ENCODE assay signal across 8 cellular contexts in the genomic region with DNA sequence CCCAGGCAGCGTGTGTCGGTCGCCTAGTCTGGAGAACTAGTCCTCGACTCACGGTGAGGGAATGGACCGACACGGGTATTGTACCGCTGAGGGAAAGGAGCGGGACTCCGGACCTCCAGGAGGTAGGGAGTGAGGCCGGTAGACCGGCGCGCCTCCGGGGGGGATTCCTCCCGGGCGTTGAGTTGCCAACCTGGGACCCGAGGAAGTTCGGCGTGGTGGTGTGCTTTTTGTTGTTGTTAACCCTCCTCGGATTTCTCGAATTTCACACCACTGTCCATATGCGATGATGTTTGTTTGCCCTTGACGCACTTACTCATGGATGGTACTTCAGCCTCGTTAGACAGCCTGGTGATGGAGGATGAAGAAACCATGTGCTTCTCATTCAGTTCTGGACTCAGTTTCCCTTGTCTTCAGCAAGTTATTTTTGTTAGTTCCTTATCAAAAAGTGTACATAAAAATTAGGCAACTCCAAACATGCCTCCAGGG. TPM values are rescaled to one million over a fixed set of nuclear protein-coding genes. Genes with fewer than 3 reads are reported as not detected.
DNase-seq lines count a peak whose midpoint lies in the region; ATAC-seq, FAIRE-seq and TF ChIP-seq lines count a peak whose summit lies in the region.
"Not testable (repeated sequence)": the region's sequence is repeated elsewhere in the genome, so short reads cannot be mapped to it uniquely, and the experiment has no call there.

No MANE protein-coding gene starts in this region.

- not testable (repeated sequence) for H3K23me2 ChIP-seq in H1 (ENCODE audit: low read depth, low read length)

- H3K27me3 ChIP-seq in CD4-positive, alpha-beta memory T cell (ENCODE audit: insufficient read depth, low read length); H1 (replicated peaks in 1 of 4; ENCODE audit: control insufficient read depth in 3 of 4, extremely low read depth in 1 of 4, insufficient read depth in 3 of 4, low read length in 3 of 4); subcutaneous abdominal adipose tissue (ENCODE audit: control insufficient read depth in 5 of 5, insufficient read depth in 4 of 5, low read length in 5 of 5): not testable (repeated sequence)

- H4K91ac ChIP-seq in H1 (replicated peaks; ENCODE audit: insufficient read length, low read length) = peak overlapping the region; percentile 65

- H3K14ac ChIP-seq in H1 (ENCODE audit: insufficient read length) = not testable (repeated sequence)

- H3K23ac ChIP-seq in H1 (ENCODE audit: insufficient read length) = not testable (repeated sequence)

- H3K4me2 ChIP-seq in H1 (ENCODE audit: insufficient read depth in 1 of 2, low read depth in 2 of 2, low read length in 2 of 2) = peak overlapping the region; percentile 77 to 80

- FAIRE-seq in H1 (lab: Jason Lieb, UNC) = not testable (repeated sequence)

- not testable (repeated sequence) for H2BK20ac ChIP-seq in H1 (ENCODE audit: low read length)

- CTCF ChIA-PET in CD4-positive, alpha-beta memory T cell (lab: Charles Lee; ENCODE audit: partially characterized antibody); RWPE1 (lab: Yijun Ruan, JAX): not testable (repeated sequence)
- CTCF ChIA-PET in H1 (lab: Charles Lee; ENCODE audit: partially characterized antibody) = interaction anchor here (0.7 kb wide), 1 partner anchor 439 kb away, joined by 3 read pairs; no protein-coding TSS in a partner anchor

- H3K4ac ChIP-seq in H1 (replicated peaks; ENCODE audit: insufficient read length, low read depth, low read length) = not testable (repeated sequence)

- H3K18ac ChIP-seq in H1 (ENCODE audit: extremely low read depth, low read length) = peak overlapping the region; percentile 83

- intact Hi-C loops in CD4-positive, alpha-beta memory T cell (cut with micrococcal nuclease) = loop anchor here (5.0 to 10.0 kb wide), 3 partner anchors 46 to 336 kb away; partner anchors contain the start of genes ASH1L and SSR2

- H3K36me3 Mint-ChIP-seq in CD4-positive, alpha-beta memory T cell = peaks cover 20 to 45% of the 10 kb centered on the region in 2 donors
- H3K36me3 Mint-ChIP-seq in activated naive CD4-positive, alpha-beta T cell treated with anti-CD3 and anti-CD28 coated beads, Interleukin-2, amount 50 U/mL, for 72 hours = peaks cover 29 to 41% of the 10 kb centered on the region in 2 donors
- peaks cover 62% of the 10 kb centered on the region for H3K36me3 Mint-ChIP-seq in nephron progenitor cell (ENCODE audit: low read depth)

- H4K20me1 ChIP-seq in H1 (replicated peaks in 1 of 2; ENCODE audit: control insufficient read depth in 1 of 2, insufficient read depth in 2 of 2, low read length in 2 of 2) = not testable (repeated sequence)

- not testable (repeated sequence) for H4K8ac ChIP-seq in H1 (ENCODE audit: extremely low read depth, insufficient read depth, low read length)

- H2AFZ ChIP-seq in H1 (ENCODE audit: low read length) = not testable (repeated sequence)

- H3K9me3 ChIP-seq in CD4-positive, alpha-beta memory T cell (ENCODE audit: control insufficient read depth in 1 of 2, low read length in 2 of 2); H1 (ENCODE audit: insufficient read depth in 2 of 2, low read depth in 1 of 2, low read length in 1 of 2); iPS-18c (ENCODE audit: control insufficient read depth, insufficient read depth, low read length); subcutaneous abdominal adipose tissue (ENCODE audit: control insufficient read depth in 5 of 5, low read length in 5 of 5): not testable (repeated sequence)

- POLR2A ChIA-PET in CD4-positive, alpha-beta memory T cell (lab: Charles Lee; ENCODE audit: partially characterized antibody) = interaction anchor here (1.0 kb wide), 1 partner anchor 56 kb away, joined by 4 read pairs; no protein-coding TSS in a partner anchor
- POLR2A ChIA-PET in RWPE1 (lab: Yijun Ruan, JAX; ENCODE audit: low non-redundant PET); H1 (lab: Charles Lee; ENCODE audit: partially characterized antibody): not testable (repeated sequence)

- H2BK12ac ChIP-seq in H1 (ENCODE audit: low read depth, low read length) = not testable (repeated sequence)

- H3K27ac Mint-ChIP-seq in CD4-positive, alpha-beta memory T cell = peak overlapping the region; percentile 90 to 99 (median 97)
- peak overlapping the region; percentile 98 to 99 for H3K27ac Mint-ChIP-seq in activated naive CD4-positive, alpha-beta T cell treated with anti-CD3 and anti-CD28 coated beads, Interleukin-2, amount 50 U/mL, for 72 hours
- peak overlapping the region; percentile 98 for H3K27ac Mint-ChIP-seq in nephron progenitor cell

- peak; percentile 8 for ATAC-seq in HG02943 (IDR thresholded peaks at IDR 0.05; ENCODE audit: low read depth, unreplicated experiment)
- peak in 1 of 2 donors; percentile 1 for ATAC-seq in activated naive CD4-positive, alpha-beta T cell treated with anti-CD3 and anti-CD28 coated beads, Interleukin-2, amount 50 U/mL, for 72 hours

- H3K56ac ChIP-seq in H1 (replicated peaks; ENCODE audit: insufficient read length, low read depth, low read length) = not testable (repeated sequence)

- TF ChIP-seq POLR2A in H1 (IDR thresholded peaks at IDR 0.05; ENCODE audit: control extremely low read depth in 1 of 2, low read depth in 2 of 2, low read length in 2 of 2) = not testable (repeated sequence)

- not testable (repeated sequence) for H3K36me3 ChIP-seq in CD4-positive, alpha-beta memory T cell (ENCODE audit: insufficient read depth, low read length); subcutaneous abdominal adipose tissue (ENCODE audit: control insufficient read depth in 5 of 5, insufficient read depth in 5 of 5, low read length in 5 of 5)
- peaks cover 0 to 27% (median 8%) of the 10 kb centered on the region in 4 experiments; a peak in 3 of 8 replicates for H3K36me3 ChIP-seq in H1 (ENCODE audit: control insufficient read depth in 2 of 4, insufficient read depth in 4 of 4, low read length in 3 of 4)

- H3K4me1 Mint-ChIP-seq in CD4-positive, alpha-beta memory T cell = peaks cover 44 to 90% (median 63%) of the 10 kb centered on the region in 4 donors
- peaks cover 41% of the 10 kb centered on the region for H3K4me1 Mint-ChIP-seq in nephron progenitor cell

- peak overlapping the region; percentile 96 for H3K27ac ChIP-seq in CD4-positive, alpha-beta memory T cell (ENCODE audit: low read depth, low read length)
- H3K27ac ChIP-seq in RWPE1 (peak overlapping the region; percentile 92), H1 (ENCODE audit: low read depth, low read length) (peak overlapping the region; percentile 99), subcutaneous abdominal adipose tissue (ENCODE audit: low read depth, low read length) (peak overlapping the region; percentile 93)

- 1% methylated on average over 18 of the region's 25 CpGs; no CpG with 5 or more reads in 1 of the 2 experiments for WGBS in H1 (ENCODE audit: extremely low coverage in 1 of 2, insufficient coverage in 1 of 2, insufficient read length in 1 of 2, insufficient replicate concordance in 2 of 2, low coverage in 1 of 2, low lambda C conversion rate in 2 of 2, missing lambda C conversion rate in 1 of 2), 2 experiments

- TF ChIP-seq CTCF in RWPE1 (conservative IDR thresholded peaks at IDR 0.05; ENCODE audit: low read depth); H1 (IDR thresholded peaks at IDR 0.05; ENCODE audit: control extremely low read depth in 1 of 3, insufficient read depth in 1 of 3, low read depth in 1 of 3, low read length in 3 of 3); nephron progenitor cell (IDR thresholded peaks at IDR 0.05): not testable (repeated sequence)

- peaks cover 65% of the 10 kb centered on the region for H3K4me1 ChIP-seq in CD4-positive, alpha-beta memory T cell (ENCODE audit: insufficient read depth, low read length)
- H3K4me1 ChIP-seq in H1 (replicated peaks in 1 of 4; ENCODE audit: control insufficient read depth in 3 of 4, insufficient read depth in 4 of 4, low read length in 3 of 4) = not testable (repeated sequence)
- peaks cover 0 to 37% (median 27%) of the 10 kb centered on the region in 5 donors for H3K4me1 ChIP-seq in subcutaneous abdominal adipose tissue (ENCODE audit: control insufficient read depth in 5 of 5, insufficient read depth in 5 of 5, low read length in 5 of 5)

- H4K5ac ChIP-seq in H1 (ENCODE audit: insufficient read length, low read depth, low read length) = peak overlapping the region; percentile 41

- not testable (repeated sequence) for H2BK15ac ChIP-seq in H1 (ENCODE audit: low read length)

- H2AK5ac ChIP-seq in H1 (ENCODE audit: low read depth, low read length) = not testable (repeated sequence)

- not testable (repeated sequence) for H3K9me3 Mint-ChIP-seq in CD4-positive, alpha-beta memory T cell; activated naive CD4-positive, alpha-beta T cell treated with anti-CD3 and anti-CD28 coated beads, Interleukin-2, amount 50 U/mL, for 72 hours
- peaks cover 39% of the 10 kb centered on the region for H3K9me3 Mint-ChIP-seq in nephron progenitor cell

- H3K79me1 ChIP-seq in H1 (ENCODE audit: low read depth, low read length) = not testable (repeated sequence)

- H3K4me3 ChIP-seq in CD4-positive, alpha-beta memory T cell (ENCODE audit: low read length in 2 of 2) = peak overlapping the region; percentile 84 to 92
- H3K4me3 ChIP-seq in H1 (ENCODE audit: extremely low read depth in 1 of 4, insufficient read depth in 2 of 4, low read depth in 3 of 4, low read length in 4 of 4) (peak overlapping the region; percentile 85 to 97 (median 93)), iPS-18c (ENCODE audit: insufficient read depth, low read depth, low read length) (peak overlapping the region; percentile 98), subcutaneous abdominal adipose tissue (ENCODE audit: low read depth in 1 of 5, low read length in 5 of 5) (peak overlapping the region; percentile 86 to 99 (median 97))

- H3K27me3 Mint-ChIP-seq in CD4-positive, alpha-beta memory T cell; nephron progenitor cell (ENCODE audit: low read depth, poor library complexity): not testable (repeated sequence)

- peak overlapping the region; percentile 94 to 99 (median 97) for H3K4me3 Mint-ChIP-seq in CD4-positive, alpha-beta memory T cell
- peak overlapping the region; percentile 97 for H3K4me3 Mint-ChIP-seq in nephron progenitor cell

- DNase-seq in CD4-positive, alpha-beta memory T cell; RWPE1 (ENCODE audit: low spot score); activated naive CD4-positive, alpha-beta T cell treated with anti-CD3 and anti-CD28 coated beads, Interleukin-2, amount 50 U/mL, for 72 hours (ENCODE audit: low spot score in 2 of 2); H1 (ENCODE audit: low read depth in 1 of 2, low spot score in 2 of 2); nephron progenitor cell: not testable (repeated sequence)

- H3K79me2 ChIP-seq in H1 (ENCODE audit: control insufficient read depth in 1 of 2, insufficient read depth in 2 of 2, low read length in 2 of 2) = peaks cover 5 to 82% of the 10 kb centered on the region in 2 experiments

- H2BK5ac ChIP-seq in H1 (ENCODE audit: low read depth, low read length) = peak overlapping the region; percentile 100

- H3K9ac ChIP-seq in H1 (replicated peaks in 1 of 4; ENCODE audit: extremely low read depth in 1 of 4, low read depth in 3 of 4, low read length in 3 of 4) (peak overlapping the region; percentile 63 to 98 (median 89)), subcutaneous abdominal adipose tissue (ENCODE audit: low read length in 5 of 5) (peak overlapping the region in 4 of 5 donors; percentile 97 to 100 (median 99))

- TF ChIP-seq RAD21 in H1 (IDR thresholded peaks at IDR 0.05 in 1 of 2, conservative IDR thresholded peaks at IDR 0.05 in 1 of 2; ENCODE audit: low read depth in 2 of 2, low read length in 2 of 2) = not testable (repeated sequence)

- not testable (repeated sequence) for TF ChIP-seq EP300 in H1 (IDR thresholded peaks at IDR 0.05; ENCODE audit: borderline replicate concordance in 1 of 2, low read depth in 2 of 2, low read length in 2 of 2)

- H2BK120ac ChIP-seq in H1 (replicated peaks; ENCODE audit: low read depth, low read length) = not testable (repeated sequence)

RNA-seq across cellular contexts. Expression of gene DAP3, which starts 0.3 kb away (rescaled TPM):
- 100 to 1,000 TPM; 126 to 136 TPM for total RNA-seq in CD4-positive, alpha-beta memory T cell
- polyA plus RNA-seq in CD4-positive, alpha-beta memory T cell = 100 to 1,000 TPM; 102 to 177 TPM
- total RNA-seq in activated naive CD4-positive, alpha-beta T cell treated with anti-CD3 and anti-CD28 coated beads, Interleukin-2, amount 50 U/mL, for 72 hours = 100 to 1,000 TPM; 128 to 172 TPM
- total RNA-seq in H1 (2021; fragmentation: NEBNext Ultra II Directional; extraction: Animal tissue kit (Norgen Biotek cat#: 25700)) = 87.1 and 91.6 TPM in 2 replicates
- polyA plus RNA-seq in H1 (2011; rRNA removed) = 66.3 and 71.4 TPM in 2 replicates
- polyA plus RNA-seq in H1 (2011; cell fraction: cytosol; rRNA removed) = 88.0 TPM
- polyA plus RNA-seq in H1 (2011; cell fraction: nucleus; rRNA removed) = 144 TPM
- 84.2 to 109 TPM (median 91.8 TPM) in 4 replicates for polyA plus RNA-seq in H1 (2012, experiment 1 of 2)
- polyA plus RNA-seq in H1 (2012, experiment 2 of 2) = 40.9 TPM
- polyA plus RNA-seq in H1 (2013, experiment 1 of 2) = 122 TPM
- polyA plus RNA-seq in H1 (2013, experiment 2 of 2) = 120 TPM
- 119 and 143 TPM in 2 replicates for polyA minus RNA-seq in H1 (2011; rRNA and poly(A)+ RNA removed)
- polyA minus RNA-seq in H1 (2011; cell fraction: cytosol; rRNA and poly(A)+ RNA removed) = 43.7 TPM
- 87.2 TPM for polyA minus RNA-seq in H1 (2011; cell fraction: nucleus; rRNA and poly(A)+ RNA removed)

RNA-seq across cellular contexts. Expression of gene YY1AP1, which starts 0.6 kb away (rescaled TPM):
- total RNA-seq in CD4-positive, alpha-beta memory T cell = 100 to 1,000 TPM in 1 of 2 experiments, 10 to 100 TPM in 1; 97.0 to 102 TPM
- 10 to 100 TPM; 20.6 to 51.7 TPM for polyA plus RNA-seq in CD4-positive, alpha-beta memory T cell
- 10 to 100 TPM; 80.2 to 90.3 TPM for total RNA-seq in activated naive CD4-positive, alpha-beta T cell treated with anti-CD3 and anti-CD28 coated beads, Interleukin-2, amount 50 U/mL, for 72 hours
- 44.2 and 46.1 TPM in 2 replicates for total RNA-seq in H1 (2021; fragmentation: NEBNext Ultra II Directional; extraction: Animal tissue kit (Norgen Biotek cat#: 25700))
- 44.8 and 48.6 TPM in 2 replicates for polyA plus RNA-seq in H1 (2011; rRNA removed)
- 42.9 TPM for polyA plus RNA-seq in H1 (2011; cell fraction: cytosol; rRNA removed)
- 44.7 TPM for polyA plus RNA-seq in H1 (2011; cell fraction: nucleus; rRNA removed)
- polyA plus RNA-seq in H1 (2012, experiment 1 of 2) = 35.8 to 41.8 TPM (median 37.3 TPM) in 4 replicates
- polyA plus RNA-seq in H1 (2012, experiment 2 of 2) = 22.9 TPM
- 37.4 TPM for polyA plus RNA-seq in H1 (2013, experiment 1 of 2)
- polyA plus RNA-seq in H1 (2013, experiment 2 of 2) = 36.1 TPM
- 45.0 and 47.9 TPM in 2 replicates for polyA minus RNA-seq in H1 (2011; rRNA and poly(A)+ RNA removed)
- polyA minus RNA-seq in H1 (2011; cell fraction: cytosol; rRNA and poly(A)+ RNA removed) = 27.2 TPM
- polyA minus RNA-seq in H1 (2011; cell fraction: nucleus; rRNA and poly(A)+ RNA removed) = 25.4 TPM
